ENCODE assay signal across 9 cellular contexts in the genomic region with DNA sequence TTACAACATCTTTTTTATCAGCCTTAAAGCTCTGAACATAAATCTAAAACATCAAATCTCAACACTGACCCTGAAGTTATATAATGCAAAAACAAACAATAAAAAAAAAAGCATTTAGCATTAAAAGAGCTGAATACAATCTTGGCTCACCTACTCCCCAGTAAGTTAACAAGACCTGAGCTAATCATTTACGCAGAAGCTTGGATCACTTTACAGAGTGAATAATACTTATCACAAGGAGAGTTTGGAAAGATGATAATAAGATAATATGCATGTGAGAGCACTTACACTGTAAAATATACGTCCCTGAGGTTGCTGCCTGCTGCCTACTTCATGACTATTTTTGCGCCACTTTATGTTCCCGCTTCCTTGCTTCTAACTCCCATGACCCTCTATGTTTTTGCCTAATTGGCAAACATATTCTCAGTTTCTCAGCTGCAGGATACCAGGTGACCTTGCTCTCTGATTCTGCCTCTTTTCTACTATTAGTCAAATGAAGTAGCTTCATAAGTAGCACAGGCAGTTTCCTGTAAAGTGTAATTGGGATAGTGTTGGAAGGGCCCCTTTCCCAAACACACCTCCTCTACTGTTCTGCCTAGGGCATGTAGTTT.
"Had no signal": no experiment of that assay in that cellular context is flagged by ENCODE, and none has a peak within 500 bp of the region (broad histone marks: within the 10 kb centered on the region; RNA-seq: fewer than 3 reads in every experiment).

No MANE protein-coding gene starts in this region.

- DNase-seq: activated CD4-positive, alpha-beta memory T cell treated with anti-CD3 and anti-CD28 coated beads for 36 hours; activated naive CD8-positive, alpha-beta T cell treated with anti-CD3 and anti-CD28 coated beads, Interleukin-2, amount 10 ng/mL, durations not matched to agents 7 days and 5 days; aorta; naive thymus-derived CD8-positive, alpha-beta T cell; nucleus accumbens; stimulated activated CD4-positive, alpha-beta T cell treated with anti-CD3 and anti-CD28 coated beads, Interleukin-2, amount 100 ng/mL, for 48 hours; stimulated activated naive CD4-positive, alpha-beta T cell treated with Interleukin-2 at 50 U/mL for 16 hours had no signal

- ATAC-seq: gastroesophageal sphincter; naive thymus-derived CD8-positive, alpha-beta T cell had no signal

- H3K27ac ChIP-seq: gastroesophageal sphincter, suprapubic skin had no signal
